In genomic region chr3:156360116-156360515, GRCh38 we compare ENCODE assay signal across 26 cellular contexts.
"Had no signal": no experiment of that assay in that cellular context is flagged by ENCODE, and none has a peak within 500 bp of the region (broad histone marks: within the 10 kb centered on the region; RNA-seq: fewer than 3 reads in every experiment).

No MANE protein-coding gene starts in this region.

- H3K9me3 ChIP-seq: SJSA1 had no signal

- H3K36me3 ChIP-seq: SJSA1 had no signal

- H3K4me3 ChIP-seq: SJSA1, SK-N-MC had no signal

- H3K4me1 ChIP-seq: SJSA1 had no signal

- ATAC-seq: HepG2, Panc1, PC-3 had no signal

- H3K4me2 ChIP-seq: KMS-11 had no signal

- H3K27me3 ChIP-seq: SJSA1 had no signal

- FAIRE-seq: HepG2 had no signal

- DNase-seq: IMR-90; Kasumi-1; NCI-H1092; NCI-H1105 treated with DMSO at 0.1 percent for 48 hours; NCI-H1417 treated with DMSO at 0.1 percent for 48 hours; NCI-H146; NCI-H1694 treated with DMSO at 0.1 percent for 48 hours; NCI-H1930; NCI-H2081; NCI-H2107; NCI-H2227 treated with DMSO at 0.1 percent for 48 hours; NCI-H446; NCI-H510A; NCI-H524 treated with DMSO at 0.1 percent for 48 hours; NCI-H69; NCI-H774; NK-92 treated with Interleukin-12 subunit alpha and Interleukin-12 subunit beta, amount 100 ng/mL, for 24 hours; PC-3; Right ventricle myocardium superior; RPMI8226; SIG-M5 had no signal

- H3K27ac ChIP-seq: KMS-11, SJSA1, SK-N-MC had no signal

- H3K9ac ChIP-seq: KMS-11 had no signal
